Comparison of ENCODE assay signal across 8 cellular contexts in the genomic region with DNA sequence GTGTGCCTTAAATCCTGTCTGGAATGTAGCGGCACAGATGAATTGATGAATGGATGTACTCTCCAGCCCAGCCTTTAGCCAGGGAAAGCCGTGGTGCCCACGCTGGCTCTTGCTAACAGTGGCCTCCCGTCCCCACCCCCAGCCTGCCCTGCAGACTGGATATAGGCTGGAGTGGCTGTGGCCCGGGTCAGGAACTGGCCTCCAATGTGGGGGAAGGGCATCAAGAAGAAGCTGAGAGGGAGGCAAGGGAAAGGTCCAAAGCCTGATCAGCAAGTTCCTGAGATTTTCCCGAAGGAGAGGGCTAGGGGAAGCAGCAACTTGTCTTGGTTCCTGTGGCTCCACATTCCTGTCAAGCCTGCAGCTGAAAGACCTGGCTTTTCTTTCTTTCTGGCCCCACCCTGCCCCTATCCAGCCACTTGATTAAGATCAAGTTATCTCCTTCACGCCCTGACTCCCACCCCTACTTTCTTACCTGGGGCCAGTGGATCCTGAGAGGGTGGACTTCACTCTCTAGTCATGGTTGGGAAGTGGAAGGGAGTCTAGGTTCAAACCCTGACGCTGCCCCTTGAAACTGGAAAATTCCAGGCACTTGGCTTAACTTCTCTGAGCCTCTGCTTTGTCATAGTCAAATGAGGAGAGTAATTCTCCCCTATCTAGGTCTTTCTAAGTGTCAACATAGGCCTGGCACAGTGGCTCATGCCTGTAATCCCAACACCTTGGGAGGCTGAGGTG. TPM values are rescaled to one million over a fixed set of nuclear protein-coding genes. Genes with fewer than 3 reads are reported as not detected.
A peak's percentile ranks its signal among the peaks of the same experiment; 100 is the strongest.
DNase-seq lines count a peak whose midpoint lies in the region; ATAC-seq and TF ChIP-seq lines count a peak whose summit lies in the region.
"Had no signal": no experiment of that assay in that cellular context is flagged by ENCODE, and none has a peak within 500 bp of the region (broad histone marks: within the 10 kb centered on the region; RNA-seq: fewer than 3 reads in every experiment).

No MANE protein-coding gene starts in this region.

- H3K4me2 ChIP-seq in neural progenitor cell = peak overlapping the region; percentile 43

- H3K4me1 ChIP-seq in breast epithelium (peaks cover 0 to 48% of the 10 kb centered on the region in 2 donors), neural progenitor cell (peaks cover 38% of the 10 kb centered on the region)

- H3K79me2 ChIP-seq in neural progenitor cell (ENCODE audit: low read depth) = no peaks in the 10 kb centered on the region

- H3K9me3 ChIP-seq in breast epithelium (no peaks in the 10 kb centered on the region), neural progenitor cell (ENCODE audit: low read depth) (no peaks in the 10 kb centered on the region)

- H3K27ac ChIP-seq in breast epithelium = peak overlapping the region; percentile 91 to 93
- peak overlapping the region; percentile 83 for H3K27ac ChIP-seq in neural progenitor cell

- peaks cover 6% of the 10 kb centered on the region for H3K36me3 Mint-ChIP-seq in neural progenitor cell

- H3K27me3 ChIP-seq in breast epithelium (no peaks in the 10 kb centered on the region), neural progenitor cell (no peaks in the 10 kb centered on the region)

- H3K9me3 Mint-ChIP-seq in neural progenitor cell = no peaks in the 10 kb centered on the region

- TF ChIP-seq CTCF in breast epithelium (IDR thresholded peaks at IDR 0.05) = no peak
- no peak for TF ChIP-seq CTCF in neural progenitor cell (IDR thresholded peaks at IDR 0.05)

- H3K36me3 ChIP-seq in breast epithelium = no peaks in the 10 kb centered on the region
- no peaks in the 10 kb centered on the region for H3K36me3 ChIP-seq in neural progenitor cell

- H3K4me3 Mint-ChIP-seq in neural progenitor cell = no peak overlapping the region

- ATAC-seq in HG02588 (IDR thresholded peaks at IDR 0.05; ENCODE audit: unreplicated experiment) (no peak), HG03045 (IDR thresholded peaks at IDR 0.05; ENCODE audit: unreplicated experiment) (no peak)

- no peak for TF ChIP-seq POLR2A in breast epithelium (IDR thresholded peaks at IDR 0.05)

- DNase-seq in HPDE6-E6E7 (ENCODE audit: extremely low spot score) (peak; percentile 45), breast epithelium (ENCODE audit: low spot score in 2 of 2) (peak in 1 of 2 donors; percentile 65), neural progenitor cell (ENCODE audit: low spot score) (peak; percentile 70)
- DNase-seq in stimulated activated CD8-positive, alpha-beta memory T cell treated with anti-CD3 and anti-CD28 coated beads, Interleukin-4, amount 100 ng/mL, for 48 hours = no peak
- DNase-seq: NCI-H510A had no signal

- H3K27me3 Mint-ChIP-seq in neural progenitor cell (ENCODE audit: insufficient read depth, low read depth) = peaks cover 6% of the 10 kb centered on the region

- H2AFZ ChIP-seq in neural progenitor cell (replicated peaks) = no peak overlapping the region

- peaks cover 52% of the 10 kb centered on the region for H3F3A ChIP-seq in neural progenitor cell (ENCODE audit: low read depth)

- H3K9ac ChIP-seq in neural progenitor cell = no peak overlapping the region

- H3K27ac Mint-ChIP-seq in neural progenitor cell = peak overlapping the region; percentile 16

- no peaks in the 10 kb centered on the region for H4K20me1 ChIP-seq in neural progenitor cell (ENCODE audit: low read depth)

- peaks cover 30% of the 10 kb centered on the region for H3K4me1 Mint-ChIP-seq in neural progenitor cell

- intact Hi-C loops in breast epithelium (cut with DNase I; ENCODE audit: low total_unique reads) = no loop called here

- H3K4me3 ChIP-seq in breast epithelium = no peak overlapping the region
- no peak overlapping the region for H3K4me3 ChIP-seq in neural progenitor cell

RNA-seq across cellular contexts. Expression of a gene that starts 11.0 kb away (rescaled TPM):
- total RNA-seq in breast epithelium (10 to 100 TPM in 2 of 3 donors, 1 to 10 TPM in 1; 8.6 to 25.6 (median 22.0) TPM), neural progenitor cell (ENCODE audit: low replicate concordance) (5.0 and 14.3 TPM in 2 replicates)

RNA-seq across cellular contexts. Expression of a gene that starts 45.9 kb away (rescaled TPM):
- total RNA-seq in breast epithelium = 100 to 1,000 TPM; 471 to 569 (median 490) TPM
- total RNA-seq in neural progenitor cell (ENCODE audit: low replicate concordance) = 904 and 971 TPM in 2 replicates

RNA-seq across cellular contexts. Expression of a gene that starts 51.0 kb away (rescaled TPM):
- 10 to 100 TPM; 27.5 to 41.3 (median 34.9) TPM for total RNA-seq in breast epithelium
- total RNA-seq in neural progenitor cell (ENCODE audit: low replicate concordance) = 18.4 and 21.2 TPM in 2 replicates

RNA-seq across cellular contexts. Expression of a gene that starts 58.3 kb away (rescaled TPM):
- under 1 TPM in 1 of 3 donors, not detected in 2; 0.64 TPM for total RNA-seq in breast epithelium
- total RNA-seq in neural progenitor cell (ENCODE audit: low replicate concordance) = 0.26 and 0.46 TPM in 2 replicates
- total RNA-seq: lower leg skin had no signal

RNA-seq across cellular contexts. Expression of a gene that starts 58.4 kb away (rescaled TPM):
- 10 to 100 TPM; 66.7 to 93.7 (median 82.4) TPM for total RNA-seq in breast epithelium
- 75.5 and 76.1 TPM in 2 replicates for total RNA-seq in neural progenitor cell (ENCODE audit: low replicate concordance)
